ENCODE assay signal across 36 cellular contexts in genomic region chr16:1320658-1321240, GRCh38.
"Had no signal": no experiment of that assay in that cellular context is flagged by ENCODE, and none has a peak within 500 bp of the region (broad histone marks: within the 10 kb centered on the region; RNA-seq: fewer than 3 reads in every experiment).

No MANE protein-coding gene starts in this region.

- H3K4me3 ChIP-seq: esophagus muscularis mucosa, gastrocnemius medialis had no signal

- ATAC-seq: activated CD4-positive, CD25-positive, alpha-beta regulatory T cell treated with anti-CD3 and anti-CD28 coated beads, Interleukin-2, amount 50 U/mL, for 24 hours; activated CD8-positive, alpha-beta memory T cell treated with anti-CD3 and anti-CD28 coated beads, Interleukin-2, amount 10 ng/mL, durations not matched to agents 7 days and 5 days; activated CD8-positive, alpha-beta T cell treated with anti-CD3 and anti-CD28 coated beads, Interleukin-2, amount 10 ng/mL, durations not matched to agents 7 days and 5 days; effector memory CD8-positive, alpha-beta T cell; foreskin keratinocyte; gastrocnemius medialis; T-helper 17 cell had no signal

- H3K9me3 ChIP-seq: esophagus muscularis mucosa, gastrocnemius medialis had no signal

- H3K27me3 Mint-ChIP-seq: activated B cell treated with CpG ODN at 0.5 μM for 24 hours; activated CD4-positive, alpha-beta memory T cell treated with anti-CD3 and anti-CD28 coated beads for 36 hours; activated CD8-positive, alpha-beta memory T cell treated with anti-CD3 and anti-CD28 coated beads, Interleukin-2, amount 10 ng/mL, durations not matched to agents 7 days and 5 days; activated naive CD4-positive, alpha-beta T cell treated with anti-CD3 and anti-CD28 coated beads, Interleukin-2, amount 10 ng/mL, durations not matched to agents 7 days and 5 days; activated naive CD8-positive, alpha-beta T cell; central memory CD8-positive, alpha-beta T cell; effector memory CD8-positive, alpha-beta T cell; T-helper 17 cell had no signal

- H3K27me3 ChIP-seq: brain microvascular endothelial cell, esophagus muscularis mucosa, foreskin keratinocyte, gastrocnemius medialis had no signal

- H3K27ac ChIP-seq: brain microvascular endothelial cell, esophagus muscularis mucosa, foreskin keratinocyte, gastrocnemius medialis, WERI-Rb-1 had no signal

- H3K4me3 Mint-ChIP-seq: activated B cell treated with CpG ODN at 0.5 μM for 24 hours; activated CD4-positive, alpha-beta memory T cell treated with anti-CD3 and anti-CD28 coated beads for 36 hours; activated CD8-positive, alpha-beta memory T cell treated with anti-CD3 and anti-CD28 coated beads, Interleukin-2, amount 10 ng/mL, durations not matched to agents 7 days and 5 days; activated CD8-positive, alpha-beta T cell treated with anti-CD3 and anti-CD28 coated beads, Interleukin-2, amount 10 ng/mL, durations not matched to agents 7 days and 5 days; activated naive CD4-positive, alpha-beta T cell treated with anti-CD3 and anti-CD28 coated beads, Interleukin-2, amount 10 ng/mL, durations not matched to agents 7 days and 5 days; activated naive CD8-positive, alpha-beta T cell; activated T-helper 1 cell treated with anti-CD3 and anti-CD28 coated beads, Interleukin-12 subunit alpha, Interleukin-12 subunit beta, Interleukin-2, Interleukin-4 antibody, amounts not matched to agents 30 ng/mL and 10 ng/mL and 1 ng/mL, durations not matched to agents 14 hours and 24 hours and 36 hours; central memory CD8-positive, alpha-beta T cell; effector memory CD8-positive, alpha-beta T cell; T-helper 17 cell; T-helper 2 cell treated with Interferon-gamma antibody and Interleukin-4, amounts not matched to agents 5 μg/mL and 100 μg/mL, for 36 hours had no signal

- FAIRE-seq: astrocyte, bronchial epithelial cell, colon had no signal

- H3K27ac Mint-ChIP-seq: activated B cell treated with CpG ODN at 0.5 μM for 24 hours; activated CD4-positive, alpha-beta memory T cell treated with anti-CD3 and anti-CD28 coated beads for 36 hours; activated CD8-positive, alpha-beta memory T cell treated with anti-CD3 and anti-CD28 coated beads, Interleukin-2, amount 10 ng/mL, durations not matched to agents 7 days and 5 days; activated CD8-positive, alpha-beta T cell treated with anti-CD3 and anti-CD28 coated beads, Interleukin-2, amount 10 ng/mL, durations not matched to agents 7 days and 5 days; activated naive CD4-positive, alpha-beta T cell treated with anti-CD3 and anti-CD28 coated beads, Interleukin-2, amount 10 ng/mL, durations not matched to agents 7 days and 5 days; activated naive CD8-positive, alpha-beta T cell; activated T-helper 1 cell treated with anti-CD3 and anti-CD28 coated beads, Interleukin-12 subunit alpha, Interleukin-12 subunit beta, Interleukin-2, Interleukin-4 antibody, amounts not matched to agents 30 ng/mL and 10 ng/mL and 1 ng/mL, durations not matched to agents 14 hours and 24 hours and 36 hours; activated T-helper 2 cell treated with anti-CD3 and anti-CD28 coated beads, Interferon-gamma antibody, Interleukin-2, Interleukin-4, amounts not matched to agents 10 μg/mL and 5 μg/mL and 100 μg/mL, durations not matched to agents 14 hours and 24 hours and 36 hours; effector memory CD8-positive, alpha-beta T cell; T-helper 17 cell; T-helper 2 cell treated with Interferon-gamma antibody and Interleukin-4, amounts not matched to agents 5 μg/mL and 100 μg/mL, for 36 hours had no signal

- DNase-seq: activated B cell treated with CpG ODN at 0.5 μM for 24 hours; activated CD4-positive, alpha-beta memory T cell treated with anti-CD3 and anti-CD28 coated beads for 36 hours; activated CD4-positive, alpha-beta T cell treated with anti-CD3 and anti-CD28 coated beads for 48 hours; activated CD4-positive, alpha-beta T cell treated with anti-CD3 and anti-CD28 coated beads, Interleukin-2, amount 50 U/mL, for 1 hour; activated CD8-positive, alpha-beta memory T cell treated with anti-CD3 and anti-CD28 coated beads, Interleukin-2, amount 10 ng/mL, durations not matched to agents 7 days and 5 days; activated CD8-positive, alpha-beta memory T cell treated with anti-CD3 and anti-CD28 coated beads, Interleukin-2, amount 50 U/mL, for 4 hours; activated CD8-positive, alpha-beta T cell treated with anti-CD3 and anti-CD28 coated beads, Interleukin-2, amount 10 ng/mL, durations not matched to agents 7 days and 5 days; activated effector memory CD4-positive, alpha-beta T cell treated with anti-CD3 and anti-CD28 coated beads, Interleukin-2, amount 50 U/mL, for 16 hours; activated naive CD4-positive, alpha-beta T cell treated with anti-CD3 and anti-CD28 coated beads, Interleukin-2, amount 10 ng/mL, durations not matched to agents 7 days and 5 days; activated T-cell treated with anti-CD3 and anti-CD28 coated beads, Interleukin-2, amount 50 U/mL, for 1 hour; activated T-cell treated with anti-CD3 and anti-CD28 coated beads, Interleukin-2, amount 50 U/mL, for 48 hours; amniotic stem cell; anterior cingulate cortex; brain microvascular endothelial cell; cortex of kidney; dermis blood vessel endothelial cell; effector CD4-positive, alpha-beta T cell; effector memory CD8-positive, alpha-beta T cell; erythroblast; foreskin keratinocyte; gastrocnemius medialis; glutamatergic neuron; T-helper 1 cell; T-helper 17 cell; T1000; WERI-Rb-1 had no signal

- H3K4me1 ChIP-seq: foreskin keratinocyte, gastrocnemius medialis had no signal

- H3K4me1 Mint-ChIP-seq: activated B cell treated with CpG ODN at 0.5 μM for 24 hours; activated CD8-positive, alpha-beta memory T cell treated with anti-CD3 and anti-CD28 coated beads, Interleukin-2, amount 10 ng/mL, durations not matched to agents 7 days and 5 days; activated naive CD4-positive, alpha-beta T cell treated with anti-CD3 and anti-CD28 coated beads, Interleukin-2, amount 10 ng/mL, durations not matched to agents 7 days and 5 days had no signal

- H3K9me3 Mint-ChIP-seq: activated B cell treated with CpG ODN at 0.5 μM for 24 hours; activated CD4-positive, alpha-beta memory T cell treated with anti-CD3 and anti-CD28 coated beads for 36 hours; activated naive CD4-positive, alpha-beta T cell treated with anti-CD3 and anti-CD28 coated beads, Interleukin-2, amount 10 ng/mL, durations not matched to agents 7 days and 5 days; activated T-helper 1 cell treated with anti-CD3 and anti-CD28 coated beads, Interleukin-12 subunit alpha, Interleukin-12 subunit beta, Interleukin-2, Interleukin-4 antibody, amounts not matched to agents 30 ng/mL and 10 ng/mL and 1 ng/mL, durations not matched to agents 14 hours and 24 hours and 36 hours; activated T-helper 2 cell treated with anti-CD3 and anti-CD28 coated beads, Interferon-gamma antibody, Interleukin-2, Interleukin-4, amounts not matched to agents 10 μg/mL and 5 μg/mL and 100 μg/mL, durations not matched to agents 14 hours and 24 hours and 36 hours; central memory CD8-positive, alpha-beta T cell; effector memory CD8-positive, alpha-beta T cell; T-helper 2 cell treated with Interferon-gamma antibody and Interleukin-4, amounts not matched to agents 5 μg/mL and 100 μg/mL, for 36 hours had no signal

- H3K36me3 Mint-ChIP-seq: activated naive CD8-positive, alpha-beta T cell had no signal
